ENCODE assay signal across 28 cellular contexts in genomic region chr6:78808356-78808891, GRCh38.
"Had no signal": no experiment of that assay in that cellular context is flagged by ENCODE, and none has a peak within 500 bp of the region (broad histone marks: within the 10 kb centered on the region; RNA-seq: fewer than 3 reads in every experiment).

No MANE protein-coding gene starts in this region.

- H3K27me3 Mint-ChIP-seq: activated naive CD8-positive, alpha-beta T cell treated with anti-CD3 and anti-CD28 coated beads, Interleukin-2, amount 10 ng/mL, durations not matched to agents 7 days and 5 days had no signal

- H3K4me3 Mint-ChIP-seq: activated CD8-positive, alpha-beta T cell treated with anti-CD3 and anti-CD28 coated beads for 36 hours; activated naive CD8-positive, alpha-beta T cell treated with anti-CD3 and anti-CD28 coated beads, Interleukin-2, amount 10 ng/mL, durations not matched to agents 7 days and 5 days; activated T-cell treated with anti-CD3 and anti-CD28 coated beads, Interleukin-2, amount 50 U/mL, for 72 hours; activated T-helper 17 cell treated with anti-CD3 and anti-CD28 coated beads, Interleukin-2, amount 50 U/mL, for 72 hours had no signal

- H3K36me3 ChIP-seq: adrenal gland, breast epithelium, MG63, WERI-Rb-1 had no signal

- H3K4me1 Mint-ChIP-seq: activated naive CD8-positive, alpha-beta T cell treated with anti-CD3 and anti-CD28 coated beads, Interleukin-2, amount 10 ng/mL, durations not matched to agents 7 days and 5 days; activated T-helper 17 cell treated with anti-CD3 and anti-CD28 coated beads, Interleukin-2, amount 50 U/mL, for 72 hours had no signal

- H3K4me3 ChIP-seq: adrenal gland, body of pancreas, breast epithelium, MG63 had no signal

- H3K27ac ChIP-seq: adrenal gland, body of pancreas, breast epithelium, WERI-Rb-1 had no signal

- H3K9me3 ChIP-seq: adrenal gland, MG63 had no signal

- DNase-seq: activated CD4-positive, alpha-beta T cell treated with anti-CD3 and anti-CD28 coated beads for 1 hour; activated CD4-positive, alpha-beta T cell treated with anti-CD3 and anti-CD28 coated beads for 48 hours; activated CD4-positive, CD25-positive, alpha-beta regulatory T cell; activated CD8-positive, alpha-beta T cell treated with anti-CD3 and anti-CD28 coated beads for 36 hours; activated effector memory CD4-positive, alpha-beta T cell treated with anti-CD3 and anti-CD28 coated beads, Interleukin-2, amount 50 U/mL, for 16 hours; activated naive CD4-positive, alpha-beta T cell; activated naive CD4-positive, alpha-beta T cell treated with anti-CD3 and anti-CD28 coated beads, Interleukin-2, amount 50 U/mL, for 16 hours; activated naive CD8-positive, alpha-beta T cell treated with anti-CD3 and anti-CD28 coated beads, Interleukin-2, amount 10 ng/mL, durations not matched to agents 7 days and 5 days; activated T-cell treated with anti-CD3 and anti-CD28 coated beads, Interleukin-2, amount 50 U/mL, for 1 hour; activated T-cell treated with anti-CD3 and anti-CD28 coated beads, Interleukin-2, amount 50 U/mL, for 72 hours; adrenal gland; body of pancreas; Karpas-422; MG63; NCI-H1048; NCI-H1105 treated with DMSO at 0.1 percent for 48 hours; NCI-H1436; NCI-H1694; NCI-H1930; NCI-H2081 treated with DMSO at 0.1 percent for 48 hours; NCI-H510A; NCI-H748 treated with DMSO at 0.1 percent for 48 hours; OCI-M1; Right ventricle myocardium superior; T1000; WERI-Rb-1 had no signal

- H3K27ac Mint-ChIP-seq: activated CD8-positive, alpha-beta T cell treated with anti-CD3 and anti-CD28 coated beads for 36 hours; activated naive CD8-positive, alpha-beta T cell treated with anti-CD3 and anti-CD28 coated beads, Interleukin-2, amount 10 ng/mL, durations not matched to agents 7 days and 5 days; activated T-cell treated with anti-CD3 and anti-CD28 coated beads, Interleukin-2, amount 50 U/mL, for 72 hours; activated T-helper 17 cell treated with anti-CD3 and anti-CD28 coated beads, Interleukin-2, amount 50 U/mL, for 72 hours had no signal

- H3K4me1 ChIP-seq: adrenal gland, body of pancreas, breast epithelium had no signal

- H3K36me3 Mint-ChIP-seq: activated naive CD8-positive, alpha-beta T cell treated with anti-CD3 and anti-CD28 coated beads, Interleukin-2, amount 10 ng/mL, durations not matched to agents 7 days and 5 days had no signal

- H3K27me3 ChIP-seq: adrenal gland, body of pancreas, breast epithelium, MG63 had no signal

- ATAC-seq: activated CD8-positive, alpha-beta T cell treated with anti-CD3 and anti-CD28 coated beads for 36 hours; activated T-cell treated with anti-CD3 and anti-CD28 coated beads, Interleukin-2, amount 50 U/mL, for 72 hours; activated T-helper 17 cell treated with anti-CD3 and anti-CD28 coated beads, Interleukin-2, amount 50 U/mL, for 72 hours; body of pancreas had no signal
